Comparison of ENCODE assay signal across 24 cellular contexts in genomic region chr20:36786663-36787062, GRCh38. TPM values are rescaled to one million over a fixed set of nuclear protein-coding genes. Genes with fewer than 3 reads are reported as not detected.
A peak's percentile ranks its signal among the peaks of the same experiment; 100 is the strongest.
DNase-seq lines count a peak whose midpoint lies in the region; ATAC-seq and TF ChIP-seq lines count a peak whose summit lies in the region.
"Had no signal": no experiment of that assay in that cellular context is flagged by ENCODE, and none has a peak within 500 bp of the region (broad histone marks: within the 10 kb centered on the region; RNA-seq: fewer than 3 reads in every experiment).

No MANE protein-coding gene starts in this region.

- 89% methylated on average over 5 of the region's 5 CpGs for WGBS in SK-N-SH (ENCODE audit: low lambda C conversion rate)

- H3K4me1 Mint-ChIP-seq in glutamatergic neuron (ENCODE audit: low read depth, unreplicated experiment) (no peaks in the 10 kb centered on the region), T-helper 17 cell (peaks cover 2% of the 10 kb centered on the region)

- ATAC-seq in SK-N-SH treated with all-trans-retinoic acid at 6 μM for 48 hours (no peak), GM18867 (IDR thresholded peaks at IDR 0.05; ENCODE audit: unreplicated experiment) (no peak), T-helper 17 cell (no peak)
- ATAC-seq: Panc1 had no signal

- H3K9ac ChIP-seq in SK-N-SH: no peak overlapping the region

- TF ChIP-seq CTCF in SK-N-SH (IDR thresholded peaks at IDR 0.05) (no peak), RWPE1 (conservative IDR thresholded peaks at IDR 0.05; ENCODE audit: low read depth) (no peak), glutamatergic neuron (IDR thresholded peaks at IDR 0.05; ENCODE audit: partially characterized antibody, unreplicated experiment) (no peak), left ventricle myocardium inferior (IDR thresholded peaks at IDR 0.05; ENCODE audit: borderline replicate concordance) (no peak), Peyer's patch (IDR thresholded peaks at IDR 0.05) (no peak)

- intact Hi-C loops in left ventricle myocardium inferior (cut with micrococcal nuclease): no loop called here

- peaks cover 1% of the 10 kb centered on the region for H3F3A ChIP-seq in SK-N-SH (replicated peaks; ENCODE audit: insufficient read depth)

- TF ChIP-seq EP300 in SK-N-SH (IDR thresholded peaks at IDR 0.05; ENCODE audit: borderline replicate concordance in 1 of 2, low read depth in 1 of 2, low read length in 1 of 2): no peak

- TF ChIP-seq RAD21 in SK-N-SH (IDR thresholded peaks at IDR 0.05; ENCODE audit: low read length): no peak

- H3K27me3 Mint-ChIP-seq in glutamatergic neuron (ENCODE audit: unreplicated experiment) (peaks cover 8% of the 10 kb centered on the region), T-helper 17 cell (peaks cover 19% of the 10 kb centered on the region)

- CTCF ChIA-PET in SK-N-SH (lab: Yijun Ruan, JAX): interaction anchor here (1.0 to 2.8 kb wide), 4 partner anchors 12 to 174 kb away, joined by 3 to 13 read pairs (median 7); partner anchors contain the start of gene DSN1
- CTCF ChIA-PET in RWPE1 (lab: Yijun Ruan, JAX): interaction anchor here (1.1 to 1.6 kb wide), 3 partner anchors 12 to 120 kb away, joined by 3 to 6 read pairs (median 3); no protein-coding TSS in a partner anchor

- peaks cover 6% of the 10 kb centered on the region for H3K9me3 Mint-ChIP-seq in glutamatergic neuron (ENCODE audit: unreplicated experiment)

- no peak overlapping the region for H3K4me2 ChIP-seq in SK-N-SH

- no peaks in the 10 kb centered on the region for H3K9me2 ChIP-seq in SK-N-SH

- H3K36me3 Mint-ChIP-seq in glutamatergic neuron (ENCODE audit: unreplicated experiment) (no peaks in the 10 kb centered on the region), T-helper 17 cell (ENCODE audit: low read depth) (peaks cover 2% of the 10 kb centered on the region)

- no peak overlapping the region for H2AFZ ChIP-seq in SK-N-SH (ENCODE audit: low read depth)

- H3K4me3 Mint-ChIP-seq in glutamatergic neuron (ENCODE audit: unreplicated experiment): peak overlapping the region; percentile 38
- H3K4me3 Mint-ChIP-seq in T-helper 17 cell: no peak overlapping the region

- no peaks in the 10 kb centered on the region for H3K27me3 ChIP-seq in SK-N-SH (ENCODE audit: insufficient read depth)
- H3K27me3 ChIP-seq in left ventricle myocardium inferior (ENCODE audit: low read depth): no peaks in the 10 kb centered on the region
- H3K27me3 ChIP-seq in Peyer's patch: no peaks in the 10 kb centered on the region
- H3K27me3 ChIP-seq: MG63 had no signal

- no peak overlapping the region for H3K27ac Mint-ChIP-seq in glutamatergic neuron (ENCODE audit: unreplicated experiment)
- no peak overlapping the region for H3K27ac Mint-ChIP-seq in T-helper 17 cell

- peaks cover 41% of the 10 kb centered on the region for H3K79me2 ChIP-seq in SK-N-SH (ENCODE audit: insufficient read depth)

- H3K4me3 ChIP-seq in SK-N-SH (ENCODE audit: low read depth in 2 of 2, low read length in 1 of 2) (no peak overlapping the region), left ventricle myocardium inferior (no peak overlapping the region), Peyer's patch (no peak overlapping the region)
- H3K4me3 ChIP-seq: MG63, SK-N-MC had no signal

- no peaks in the 10 kb centered on the region for H3K9me3 ChIP-seq in SK-N-SH
- H3K9me3 ChIP-seq in T-helper 17 cell (ENCODE audit: control insufficient read depth, low read length, poor library complexity, severe bottlenecking): no peaks in the 10 kb centered on the region
- no peaks in the 10 kb centered on the region for H3K9me3 ChIP-seq in left ventricle myocardium inferior (replicated peaks)
- no peaks in the 10 kb centered on the region for H3K9me3 ChIP-seq in Peyer's patch
- H3K9me3 ChIP-seq: MG63 had no signal

- POLR2A ChIA-PET in SK-N-SH (lab: Yijun Ruan, JAX) (interaction anchor here (0.6 kb wide), 1 partner anchor 13 kb away, joined by 3 read pairs; the partner anchor contains the start of gene DSN1), RWPE1 (lab: Yijun Ruan, JAX; ENCODE audit: low non-redundant PET) (no interaction called here)

- H3K4me1 ChIP-seq in SK-N-SH (ENCODE audit: control insufficient read depth in 1 of 2, insufficient read depth in 2 of 2, low read depth in 1 of 2, low read length in 1 of 2) (no peaks in the 10 kb centered on the region), left ventricle myocardium inferior (peaks cover 21% of the 10 kb centered on the region), Peyer's patch (no peaks in the 10 kb centered on the region)

- peaks cover 15% of the 10 kb centered on the region; the same call in 1 of the 2 replicates for H4K20me1 ChIP-seq in SK-N-SH (ENCODE audit: insufficient read depth)

- DNase-seq in SK-N-SH (no peak), RWPE1 (ENCODE audit: low spot score) (no peak), glutamatergic neuron (no peak), T-helper 17 cell (no peak), left ventricle myocardium inferior (no peak), Peyer's patch (no peak)
- DNase-seq: ACHN; Calu3; KG1; MG63; NCI-H1048; NCI-H1417; NCI-H1694; NCI-H2029 treated with DMSO at 0.1 percent for 48 hours; NCI-H446 treated with DMSO at 0.1 percent for 48 hours; NCI-H526; NCI-H82; NK-92 treated with Interleukin-12 subunit alpha and Interleukin-12 subunit beta, amount 100 ng/mL, for 24 hours; SIG-M5 had no signal

- H3K36me3 ChIP-seq in SK-N-SH (replicated peaks in 1 of 2; ENCODE audit: control insufficient read depth in 1 of 2, insufficient read depth in 2 of 2, low read length in 1 of 2) (peaks cover 19 to 35% of the 10 kb centered on the region in 2 experiments), left ventricle myocardium inferior (peaks cover 79% of the 10 kb centered on the region), Peyer's patch (peaks cover 0 to 22% (median 0%) of the 10 kb centered on the region in 3 donors)

- TF ChIP-seq POLR2A in Peyer's patch (IDR thresholded peaks at IDR 0.05): no peak

- H3K27ac ChIP-seq in SK-N-SH (ENCODE audit: low read depth in 2 of 2, low read length in 1 of 2): no peak overlapping the region
- H3K27ac ChIP-seq in RWPE1: peak overlapping the region; percentile 28; the same call in 1 of the 2 replicates
- no peak overlapping the region for H3K27ac ChIP-seq in left ventricle myocardium inferior (replicated peaks)
- H3K27ac ChIP-seq in Peyer's patch: no peak overlapping the region
- H3K27ac ChIP-seq: 22Rv1, SK-N-MC had no signal

TF ChIP-seq in SK-N-SH, 30 proteins besides CTCF, POLR2A, EP300 and RAD21 (continues in another document):
- no peak for TF ChIP-seq JUND (IDR thresholded peaks at IDR 0.05)

TF ChIP-seq in SK-N-SH treated with all-trans-retinoic acid at 6 μM for 48 hours, 23 proteins besides CTCF, POLR2A, EP300 and RAD21 (continues in another document):
- no peak for TF ChIP-seq POU6F1 (CRISPR knock-in tag; IDR thresholded peaks at IDR 0.05; ENCODE audit: borderline replicate concordance, low read depth)
- no peak for TF ChIP-seq ESRRG (CRISPR knock-in tag; IDR thresholded peaks at IDR 0.05)
- no peak for TF ChIP-seq TOX (CRISPR knock-in tag; IDR thresholded peaks at IDR 0.05; ENCODE audit: borderline replicate concordance)
- TF ChIP-seq TCF4 (CRISPR knock-in tag; IDR thresholded peaks at IDR 0.05; ENCODE audit: borderline replicate concordance): no peak
- TF ChIP-seq SNAI2 (CRISPR knock-in tag; IDR thresholded peaks at IDR 0.05): no peak
- TF ChIP-seq BACH2 (CRISPR knock-in tag; IDR thresholded peaks at IDR 0.05; ENCODE audit: borderline replicate concordance): no peak
- TF ChIP-seq OSR1 (CRISPR knock-in tag; IDR thresholded peaks at IDR 0.05): no peak
- TF ChIP-seq RARB (CRISPR knock-in tag; IDR thresholded peaks at IDR 0.05): no peak
- no peak for TF ChIP-seq PATZ1 (CRISPR knock-in tag; IDR thresholded peaks at IDR 0.05; ENCODE audit: borderline replicate concordance)
- TF ChIP-seq CSDC2 (CRISPR knock-in tag; IDR thresholded peaks at IDR 0.05): no peak

RNA-seq across cellular contexts. Expression of gene DSN1, which starts 13.1 kb away (rescaled TPM):
- 7.3 and 8.3 TPM in 2 replicates for polyA plus RNA-seq in SK-N-SH (2012; rRNA removed)
- polyA plus RNA-seq in SK-N-SH (2012; cell fraction: cytosol; rRNA removed): 8.8 and 9.2 TPM in 2 replicates
- polyA plus RNA-seq in SK-N-SH (2012; cell fraction: nucleus; rRNA removed): 5.8 and 8.2 TPM in 2 replicates
- 6.4 TPM for total RNA-seq in glutamatergic neuron (ENCODE audit: unreplicated experiment)
- total RNA-seq in T-helper 17 cell: 1 to 10 TPM; 9.0 to 9.7 TPM
- total RNA-seq in left ventricle myocardium inferior: 4.8 TPM
- 10 to 100 TPM in 3 of 4 donors, 1 to 10 TPM in 1; 7.5 to 26.4 (median 13.3) TPM for total RNA-seq in Peyer's patch

RNA-seq across cellular contexts. Expression of gene NDRG3, which starts 40.8 kb away (rescaled TPM):
- polyA plus RNA-seq in SK-N-SH (2012; rRNA removed): 20.5 and 25.4 TPM in 2 replicates
- polyA plus RNA-seq in SK-N-SH (2012; cell fraction: cytosol; rRNA removed): 25.0 and 27.4 TPM in 2 replicates
- 16.5 and 25.6 TPM in 2 replicates for polyA plus RNA-seq in SK-N-SH (2012; cell fraction: nucleus; rRNA removed)
- total RNA-seq in glutamatergic neuron (ENCODE audit: unreplicated experiment) (31.8 TPM), T-helper 17 cell (10 to 100 TPM; 25.5 to 26.0 TPM), left ventricle myocardium inferior (34.4 TPM), Peyer's patch (10 to 100 TPM; 12.6 to 28.4 (median 22.6) TPM)
